ENCODE assay signal across 1 cellular context in genomic region chr16:85689950-85690320, GRCh38.
TF ChIP-seq lines count a peak whose summit lies in the region.

No MANE protein-coding gene starts in this region.

TF ChIP-seq in GM23338, 12 proteins besides CTCF, POLR2A, EP300 and RAD21 (continued from another document):
- TF ChIP-seq REST (IDR thresholded peaks at IDR 0.05; ENCODE audit: unreplicated experiment) (no peak), ZNF462 (CRISPR knock-in tag; IDR thresholded peaks at IDR 0.05) (no peak), JUNB (IDR thresholded peaks at IDR 0.05; ENCODE audit: unreplicated experiment) (no peak), EZH2phosphoT487 (IDR thresholded peaks at IDR 0.05; ENCODE audit: unreplicated experiment) (no peak), POLR2AphosphoS5 (IDR thresholded peaks at IDR 0.05; ENCODE audit: low read depth) (no peak), ETS1 (IDR thresholded peaks at IDR 0.05) (no peak), ZNF114 (CRISPR knock-in tag; IDR thresholded peaks at IDR 0.05) (no peak)
